Comparison of ENCODE assay signal across 18 cellular contexts in the genomic region with DNA sequence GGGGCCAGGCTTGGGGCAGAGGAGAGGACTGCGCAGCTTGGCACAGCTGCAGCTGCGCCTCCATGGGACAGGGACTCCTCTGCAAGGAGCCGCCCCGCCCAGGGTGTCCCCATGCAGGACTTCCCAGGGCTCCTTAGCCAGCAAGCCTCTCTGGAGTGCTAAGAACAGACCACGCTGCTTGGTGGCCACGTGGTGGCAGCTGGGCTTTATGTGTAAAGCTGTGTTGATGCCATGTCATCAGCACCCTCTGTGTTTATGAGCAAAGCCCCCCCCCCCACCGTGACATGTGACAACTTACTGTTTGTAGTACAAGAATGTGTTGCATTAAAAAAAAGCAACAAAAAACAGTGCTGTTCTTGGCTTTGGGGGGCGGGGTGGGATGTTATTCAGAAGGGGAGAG. TPM values are rescaled to one million over a fixed set of nuclear protein-coding genes. Genes with fewer than 3 reads are reported as not detected.
"Had no signal": no experiment of that assay in that cellular context is flagged by ENCODE, and none has a peak within 500 bp of the region (broad histone marks: within the 10 kb centered on the region; RNA-seq: fewer than 3 reads in every experiment).

No MANE protein-coding gene starts in this region.

- FAIRE-seq: kidney had no signal

- H3K9me3 ChIP-seq: body of pancreas, sigmoid colon had no signal

- H3K4me1 ChIP-seq: body of pancreas, sigmoid colon had no signal

- H3K27me3 ChIP-seq: body of pancreas, hepatocyte, sigmoid colon had no signal

- H3K4me2 ChIP-seq: hepatocyte had no signal

- ATAC-seq: activated CD8-positive, alpha-beta T cell treated with anti-CD3 and anti-CD28 coated beads for 36 hours; body of pancreas; effector memory CD8-positive, alpha-beta T cell; left ventricle myocardium superior had no signal

- H3K36me3 ChIP-seq: sigmoid colon had no signal

- H2AFZ ChIP-seq: hepatocyte had no signal

- H3K79me2 ChIP-seq: hepatocyte had no signal

- H3K4me3 ChIP-seq: body of pancreas, hepatocyte, sigmoid colon had no signal

- DNase-seq: activated CD4-positive, alpha-beta T cell treated with anti-CD3 and anti-CD28 coated beads for 4 hours; activated CD8-positive, alpha-beta memory T cell treated with anti-CD3 and anti-CD28 coated beads, Interleukin-2, amount 50 U/mL, for 4 hours; activated CD8-positive, alpha-beta T cell treated with anti-CD3 and anti-CD28 coated beads for 36 hours; activated naive CD4-positive, alpha-beta T cell treated with anti-CD3 and anti-CD28 coated beads, Interleukin-2, amount 10 ng/mL, durations not matched to agents 7 days and 5 days; body of pancreas; central memory CD4-positive, alpha-beta T cell; effector memory CD8-positive, alpha-beta T cell; kidney; left ventricle myocardium superior; mesendoderm; nephron progenitor cell; sigmoid colon; stimulated activated CD4-positive, alpha-beta T cell treated with anti-CD3 and anti-CD28 coated beads, Interleukin-12 subunit alpha, Interleukin-12 subunit beta, amount 100 ng/mL, for 4 hours; T-helper 9 cell had no signal

- H3K27ac ChIP-seq: body of pancreas, epithelial cell of prostate, hepatocyte, sigmoid colon had no signal

RNA-seq across cellular contexts. Expression of a gene that starts 40.2 kb away (rescaled TPM):
- total RNA-seq: activated CD8-positive, alpha-beta T cell treated with anti-CD3 and anti-CD28 coated beads for 36 hours; body of pancreas; hepatocyte; kidney; left ventricle myocardium superior; osteoblast; pulmonary artery endothelial cell had no signal
